16 cellular contexts compared by ENCODE assay signal in genomic region chr18:48723837-48724236, GRCh38.
"Had no signal": no experiment of that assay in that cellular context is flagged by ENCODE, and none has a peak within 500 bp of the region (broad histone marks: within the 10 kb centered on the region; RNA-seq: fewer than 3 reads in every experiment).

No MANE protein-coding gene starts in this region.

- DNase-seq: activated CD4-positive, alpha-beta memory T cell treated with anti-CD3 and anti-CD28 coated beads for 36 hours; activated CD4-positive, alpha-beta T cell treated with anti-CD3 and anti-CD28 coated beads for 48 hours; activated gamma-delta T cell; activated naive CD4-positive, alpha-beta T cell treated with anti-CD3 and anti-CD28 coated beads, Interleukin-2, amount 50 U/mL, for 16 hours; activated naive CD8-positive, alpha-beta T cell treated with anti-CD3 and anti-CD28 coated beads, Interleukin-2, amount 50 U/mL, for 24 hours; cerebellar nuclear complex; endodermal cell; heart left ventricle; left cardiac atrium; stimulated activated CD4-positive, alpha-beta T cell treated with anti-CD3 and anti-CD28 coated beads, Interleukin-4, amount 100 ng/mL, for 4 hours; stomach; uterus had no signal

- FAIRE-seq: islet of Langerhans had no signal

- H3K27me3 Mint-ChIP-seq: activated CD4-positive, alpha-beta memory T cell treated with anti-CD3 and anti-CD28 coated beads for 36 hours; activated naive CD8-positive, alpha-beta T cell treated with anti-CD3 and anti-CD28 coated beads, Interleukin-2, amount 50 U/mL, for 24 hours had no signal

- H3K27ac Mint-ChIP-seq: activated CD4-positive, alpha-beta memory T cell treated with anti-CD3 and anti-CD28 coated beads for 36 hours; activated naive CD8-positive, alpha-beta T cell treated with anti-CD3 and anti-CD28 coated beads, Interleukin-2, amount 50 U/mL, for 24 hours; nephron had no signal

- H3K36me3 Mint-ChIP-seq: activated CD4-positive, alpha-beta memory T cell treated with anti-CD3 and anti-CD28 coated beads for 36 hours had no signal

- H3K4me3 Mint-ChIP-seq: activated CD4-positive, alpha-beta memory T cell treated with anti-CD3 and anti-CD28 coated beads for 36 hours; activated naive CD8-positive, alpha-beta T cell treated with anti-CD3 and anti-CD28 coated beads, Interleukin-2, amount 50 U/mL, for 24 hours; endodermal cell; nephron had no signal

- H3K9me3 Mint-ChIP-seq: activated naive CD8-positive, alpha-beta T cell treated with anti-CD3 and anti-CD28 coated beads, Interleukin-2, amount 50 U/mL, for 24 hours; endodermal cell had no signal

- ATAC-seq: gastroesophageal sphincter, heart left ventricle, left cardiac atrium, right cardiac atrium had no signal
